ENCODE assay signal across 2 cellular contexts in genomic region chr13:78601886-78602560, GRCh38.
TF ChIP-seq lines count a peak whose summit lies in the region.

No MANE protein-coding gene starts in this region.

TF ChIP-seq in IMR-90, 13 proteins besides CTCF, POLR2A, EP300 and RAD21:
- no peak for TF ChIP-seq MAFK (IDR thresholded peaks at IDR 0.05; ENCODE audit: low read depth, low read length)
- no peak for TF ChIP-seq NFE2L2 (IDR thresholded peaks at IDR 0.05; ENCODE audit: low read depth, low read length)
- TF ChIP-seq CHD1 (IDR thresholded peaks at IDR 0.05; ENCODE audit: low read depth, low read length): no peak
- TF ChIP-seq RFX5 (IDR thresholded peaks at IDR 0.05; ENCODE audit: low read depth, low read length): no peak
- no peak for TF ChIP-seq BHLHE40 (IDR thresholded peaks at IDR 0.05; ENCODE audit: low read depth, low read length)
- TF ChIP-seq SMC3 (IDR thresholded peaks at IDR 0.05; ENCODE audit: low read depth, low read length): no peak
- no peak for TF ChIP-seq ELK1 (IDR thresholded peaks at IDR 0.05; ENCODE audit: borderline replicate concordance, low read depth, low read length)
- no peak for TF ChIP-seq MAZ (IDR thresholded peaks at IDR 0.05; ENCODE audit: borderline replicate concordance, low read depth, low read length)
- TF ChIP-seq USF2 (IDR thresholded peaks at IDR 0.05; ENCODE audit: low read depth, low read length): no peak
- TF ChIP-seq MXI1 (IDR thresholded peaks at IDR 0.05; ENCODE audit: borderline replicate concordance, low read depth, low read length): no peak
- TF ChIP-seq FOS (IDR thresholded peaks at IDR 0.05; ENCODE audit: low read depth, low read length): no peak
- TF ChIP-seq RCOR1 (IDR thresholded peaks at IDR 0.05; ENCODE audit: insufficient replicate concordance, low read length): no peak
- no peak for TF ChIP-seq CEBPB (IDR thresholded peaks at IDR 0.05; ENCODE audit: low read depth, low read length)

TF ChIP-seq in H1, 55 proteins besides CTCF, POLR2A, EP300 and RAD21:
- TF ChIP-seq CBX5 (IDR thresholded peaks at IDR 0.05; ENCODE audit: low read depth, low read length) (no peak), BRCA1 (IDR thresholded peaks at IDR 0.05; ENCODE audit: low read depth, low read length) (no peak)
